Comparison of ENCODE assay signal across 1 cellular context in the genomic region with DNA sequence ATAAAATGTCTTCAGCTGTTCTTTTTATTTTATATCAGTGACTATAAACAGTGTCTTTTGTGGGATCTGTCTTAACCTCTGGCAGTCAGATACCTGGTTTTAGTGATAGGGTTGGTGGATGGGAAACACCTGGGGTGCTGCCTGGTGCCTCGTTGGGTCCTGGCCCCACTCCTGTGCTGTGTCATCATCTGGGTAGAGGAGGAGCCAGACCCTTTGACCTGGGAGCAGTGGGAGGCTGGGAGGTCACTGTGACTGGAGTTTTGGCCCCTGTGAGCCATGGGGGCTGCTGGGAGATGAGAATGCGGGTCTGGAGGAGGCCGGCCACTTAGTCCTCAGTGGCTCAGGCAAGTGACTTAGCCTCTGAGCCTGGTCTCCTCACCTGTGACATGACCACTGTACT.
TF ChIP-seq lines count a peak whose summit lies in the region.

No MANE protein-coding gene starts in this region.

TF ChIP-seq in GM23338, 12 proteins besides CTCF, POLR2A, EP300 and RAD21 (continued from another document):
- TF ChIP-seq, protein P1, sequence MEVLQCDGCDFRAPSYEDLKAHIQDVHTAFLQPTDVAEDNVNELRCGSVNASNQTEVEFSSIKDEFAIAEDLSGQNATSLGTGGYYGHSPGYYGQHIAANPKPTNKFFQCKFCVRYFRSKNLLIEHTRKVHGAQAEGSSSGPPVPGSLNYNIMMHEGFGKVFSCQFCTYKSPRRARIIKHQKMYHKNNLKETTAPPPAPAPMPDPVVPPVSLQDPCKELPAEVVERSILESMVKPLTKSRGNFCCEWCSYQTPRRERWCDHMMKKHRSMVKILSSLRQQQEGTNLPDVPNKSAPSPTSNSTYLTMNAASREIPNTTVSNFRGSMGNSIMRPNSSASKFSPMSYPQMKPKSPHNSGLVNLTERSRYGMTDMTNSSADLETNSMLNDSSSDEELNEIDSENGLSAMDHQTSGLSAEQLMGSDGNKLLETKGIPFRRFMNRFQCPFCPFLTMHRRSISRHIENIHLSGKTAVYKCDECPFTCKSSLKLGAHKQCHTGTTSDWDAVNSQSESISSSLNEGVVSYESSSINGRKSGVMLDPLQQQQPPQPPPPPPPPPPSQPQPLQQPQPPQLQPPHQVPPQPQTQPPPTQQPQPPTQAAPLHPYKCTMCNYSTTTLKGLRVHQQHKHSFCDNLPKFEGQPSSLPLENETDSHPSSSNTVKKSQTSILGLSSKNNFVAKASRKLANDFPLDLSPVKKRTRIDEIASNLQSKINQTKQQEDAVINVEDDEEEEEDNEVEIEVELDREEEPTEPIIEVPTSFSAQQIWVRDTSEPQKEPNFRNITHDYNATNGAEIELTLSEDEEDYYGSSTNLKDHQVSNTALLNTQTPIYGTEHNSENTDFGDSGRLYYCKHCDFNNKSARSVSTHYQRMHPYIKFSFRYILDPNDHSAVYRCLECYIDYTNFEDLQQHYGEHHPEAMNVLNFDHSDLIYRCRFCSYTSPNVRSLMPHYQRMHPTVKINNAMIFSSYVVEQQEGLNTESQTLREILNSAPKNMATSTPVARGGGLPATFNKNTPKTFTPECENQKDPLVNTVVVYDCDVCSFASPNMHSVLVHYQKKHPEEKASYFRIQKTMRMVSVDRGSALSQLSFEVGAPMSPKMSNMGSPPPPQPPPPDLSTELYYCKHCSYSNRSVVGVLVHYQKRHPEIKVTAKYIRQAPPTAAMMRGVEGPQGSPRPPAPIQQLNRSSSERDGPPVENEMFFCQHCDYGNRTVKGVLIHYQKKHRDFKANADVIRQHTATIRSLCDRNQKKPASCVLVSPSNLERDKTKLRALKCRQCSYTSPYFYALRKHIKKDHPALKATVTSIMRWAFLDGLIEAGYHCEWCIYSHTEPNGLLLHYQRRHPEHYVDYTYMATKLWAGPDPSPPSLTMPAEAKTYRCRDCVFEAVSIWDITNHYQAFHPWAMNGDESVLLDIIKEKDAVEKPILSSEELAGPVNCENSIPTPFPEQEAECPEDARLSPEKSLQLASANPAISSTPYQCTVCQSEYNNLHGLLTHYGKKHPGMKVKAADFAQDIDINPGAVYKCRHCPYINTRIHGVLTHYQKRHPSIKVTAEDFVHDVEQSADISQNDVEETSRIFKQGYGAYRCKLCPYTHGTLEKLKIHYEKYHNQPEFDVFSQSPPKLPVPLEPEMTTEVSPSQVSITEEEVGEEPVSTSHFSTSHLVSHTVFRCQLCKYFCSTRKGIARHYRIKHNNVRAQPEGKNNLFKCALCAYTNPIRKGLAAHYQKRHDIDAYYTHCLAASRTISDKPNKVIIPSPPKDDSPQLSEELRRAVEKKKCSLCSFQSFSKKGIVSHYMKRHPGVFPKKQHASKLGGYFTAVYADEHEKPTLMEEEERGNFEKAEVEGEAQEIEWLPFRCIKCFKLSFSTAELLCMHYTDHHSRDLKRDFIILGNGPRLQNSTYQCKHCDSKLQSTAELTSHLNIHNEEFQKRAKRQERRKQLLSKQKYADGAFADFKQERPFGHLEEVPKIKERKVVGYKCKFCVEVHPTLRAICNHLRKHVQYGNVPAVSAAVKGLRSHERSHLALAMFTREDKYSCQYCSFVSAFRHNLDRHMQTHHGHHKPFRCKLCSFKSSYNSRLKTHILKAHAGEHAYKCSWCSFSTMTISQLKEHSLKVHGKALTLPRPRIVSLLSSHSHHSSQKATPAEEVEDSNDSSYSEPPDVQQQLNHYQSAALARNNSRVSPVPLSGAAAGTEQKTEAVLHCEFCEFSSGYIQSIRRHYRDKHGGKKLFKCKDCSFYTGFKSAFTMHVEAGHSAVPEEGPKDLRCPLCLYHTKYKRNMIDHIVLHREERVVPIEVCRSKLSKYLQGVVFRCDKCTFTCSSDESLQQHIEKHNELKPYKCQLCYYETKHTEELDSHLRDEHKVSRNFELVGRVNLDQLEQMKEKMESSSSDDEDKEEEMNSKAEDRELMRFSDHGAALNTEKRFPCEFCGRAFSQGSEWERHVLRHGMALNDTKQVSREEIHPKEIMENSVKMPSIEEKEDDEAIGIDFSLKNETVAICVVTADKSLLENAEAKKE (CRISPR knock-in tag; IDR thresholded peaks at IDR 0.05) = no peak
